Comparison of ENCODE assay signal across 12 cellular contexts in genomic region chr11:134272381-134273316, GRCh38. TPM values are rescaled to one million over a fixed set of nuclear protein-coding genes. Genes with fewer than 3 reads are reported as not detected.
DNase-seq lines count a peak whose midpoint lies in the region; ATAC-seq lines count a peak whose summit lies in the region.
"Had no signal": no experiment of that assay in that cellular context is flagged by ENCODE, and none has a peak within 500 bp of the region (broad histone marks: within the 10 kb centered on the region; RNA-seq: fewer than 3 reads in every experiment).

No MANE protein-coding gene starts in this region.

- H3K79me2 ChIP-seq in Karpas-422 (ENCODE audit: low read length) = no peaks in the 10 kb centered on the region

- H3K27me3 ChIP-seq in iPS-20b (ENCODE audit: insufficient read depth, low read length) (peaks cover 44% of the 10 kb centered on the region), Karpas-422 (ENCODE audit: low read length) (no peaks in the 10 kb centered on the region)

- H3K9me2 ChIP-seq in Karpas-422 (replicated peaks; ENCODE audit: insufficient read depth, low read length) = no peaks in the 10 kb centered on the region

- H3K9ac ChIP-seq in iPS-20b (ENCODE audit: low read depth, low read length) (peak overlapping the region; percentile 83; the same call in 1 of the 2 replicates), Karpas-422 (ENCODE audit: low read length) (no peak overlapping the region)

- peaks cover 5% of the 10 kb centered on the region for H3K36me3 Mint-ChIP-seq in activated naive CD8-positive, alpha-beta T cell treated with anti-CD3 and anti-CD28 coated beads for 36 hours
- H3K36me3 Mint-ChIP-seq: naive B cell had no signal

- H4K20me1 ChIP-seq in Karpas-422 (ENCODE audit: insufficient read depth, low read depth, low read length) = no peaks in the 10 kb centered on the region

- no peak for ATAC-seq in HG03469 (IDR thresholded peaks at IDR 0.05; ENCODE audit: unreplicated experiment)
- ATAC-seq: foreskin keratinocyte had no signal

- H3K36me3 ChIP-seq in iPS-20b (ENCODE audit: insufficient read depth, low read depth, low read length) (peaks cover 5% of the 10 kb centered on the region; the same call in 1 of the 2 replicates), Karpas-422 (ENCODE audit: insufficient read depth, low read length) (no peaks in the 10 kb centered on the region)
- H3K36me3 ChIP-seq: thoracic aorta had no signal

- peaks cover 4% of the 10 kb centered on the region for H3K27me3 Mint-ChIP-seq in activated naive CD8-positive, alpha-beta T cell treated with anti-CD3 and anti-CD28 coated beads for 36 hours

- H2AFZ ChIP-seq in Karpas-422 (ENCODE audit: low read length) = no peak overlapping the region

- peaks cover 45% of the 10 kb centered on the region for H3K4me1 Mint-ChIP-seq in activated naive CD8-positive, alpha-beta T cell treated with anti-CD3 and anti-CD28 coated beads for 36 hours

- H3K27ac Mint-ChIP-seq in activated naive CD8-positive, alpha-beta T cell treated with anti-CD3 and anti-CD28 coated beads for 36 hours = no peak overlapping the region
- H3K27ac Mint-ChIP-seq: naive B cell had no signal

- peaks cover 36% of the 10 kb centered on the region for H3K4me1 ChIP-seq in iPS-20b (ENCODE audit: insufficient read depth, low read length)
- H3K4me1 ChIP-seq in Karpas-422 (ENCODE audit: low read length) = no peaks in the 10 kb centered on the region
- H3K4me1 ChIP-seq: foreskin keratinocyte had no signal

- peak overlapping the region; percentile 65 for H3K27ac ChIP-seq in iPS-20b (ENCODE audit: low read length)
- H3K27ac ChIP-seq in Karpas-422 (ENCODE audit: low read length) = no peak overlapping the region
- H3K27ac ChIP-seq: foreskin keratinocyte, thoracic aorta had no signal

- DNase-seq in DMS79 (lab: John Stamatoyannopoulos, UW) = peak; percentile 68
- peak; percentile 53 for DNase-seq in HCEC 1CT
- no peak for DNase-seq in activated naive CD8-positive, alpha-beta T cell treated with anti-CD3 and anti-CD28 coated beads for 36 hours
- no peak for DNase-seq in Karpas-422
- DNase-seq in EL = no peak
- DNase-seq: foreskin keratinocyte; naive B cell; NCI-H2029 treated with DMSO at 0.1 percent for 48 hours; stimulated activated CD4-positive, alpha-beta T cell treated with anti-CD3 and anti-CD28 coated beads, Interleukin-4, amount 100 ng/mL, for 1 hour had no signal

- no peaks in the 10 kb centered on the region for H3K9me3 Mint-ChIP-seq in activated naive CD8-positive, alpha-beta T cell treated with anti-CD3 and anti-CD28 coated beads for 36 hours

- H3K4me2 ChIP-seq in Karpas-422 (ENCODE audit: low read depth, low read length, poor library complexity, severe bottlenecking) = no peak overlapping the region

- no peaks in the 10 kb centered on the region for H3K9me3 ChIP-seq in iPS-20b (ENCODE audit: insufficient read depth, low read depth, low read length)
- no peaks in the 10 kb centered on the region for H3K9me3 ChIP-seq in Karpas-422 (ENCODE audit: low read length)
- H3K9me3 ChIP-seq: thoracic aorta had no signal

- H3K4me3 ChIP-seq in iPS-20b (ENCODE audit: low read length) (peak overlapping the region; percentile 74), Karpas-422 (ENCODE audit: low read length) (no peak overlapping the region)
- H3K4me3 ChIP-seq: thoracic aorta had no signal

- peak overlapping the region; percentile 32 for H3K4me3 Mint-ChIP-seq in activated naive CD8-positive, alpha-beta T cell treated with anti-CD3 and anti-CD28 coated beads for 36 hours
- H3K4me3 Mint-ChIP-seq: naive B cell had no signal

RNA-seq across cellular contexts. Expression of gene GLB1L3, which starts 3.5 kb away (rescaled TPM):
- 10 to 100 TPM in 1 of 2 experiments, 1 to 10 TPM in 1; 9.8 to 10.9 TPM for total RNA-seq in activated naive CD8-positive, alpha-beta T cell treated with anti-CD3 and anti-CD28 coated beads for 36 hours
- not detected in 2 replicates for total RNA-seq in Karpas-422 (2014; rRNA removed; shearing (Covaris generic); ENCODE audit: low replicate concordance)
- total RNA-seq: thoracic aorta had no signal

RNA-seq across cellular contexts. Expression of gene ACAD8, which starts 19.3 kb away (rescaled TPM):
- total RNA-seq in activated naive CD8-positive, alpha-beta T cell treated with anti-CD3 and anti-CD28 coated beads for 36 hours = 10 to 100 TPM; 20.9 to 21.1 TPM
- total RNA-seq in Karpas-422 (2014; rRNA removed; shearing (Covaris generic); ENCODE audit: low replicate concordance) = 9.6 and 9.9 TPM in 2 replicates

RNA-seq across cellular contexts. Expression of gene THYN1, which starts 19.5 kb away (rescaled TPM):
- total RNA-seq in activated naive CD8-positive, alpha-beta T cell treated with anti-CD3 and anti-CD28 coated beads for 36 hours = 10 to 100 TPM; 79.5 to 79.8 TPM
- total RNA-seq in Karpas-422 (2014; rRNA removed; shearing (Covaris generic); ENCODE audit: low replicate concordance) = 30.0 and 54.0 TPM in 2 replicates

RNA-seq across cellular contexts. Expression of gene VPS26B, which starts 48.2 kb away (rescaled TPM):
- 10 to 100 TPM; 28.8 to 30.3 TPM for total RNA-seq in activated naive CD8-positive, alpha-beta T cell treated with anti-CD3 and anti-CD28 coated beads for 36 hours
- total RNA-seq in Karpas-422 (2014; rRNA removed; shearing (Covaris generic); ENCODE audit: low replicate concordance) = 7.9 and 11.2 TPM in 2 replicates

RNA-seq across cellular contexts. Expression of gene NCAPD3, which starts 48.9 kb away (rescaled TPM):
- total RNA-seq in activated naive CD8-positive, alpha-beta T cell treated with anti-CD3 and anti-CD28 coated beads for 36 hours = 10 to 100 TPM; 93.4 to 96.7 TPM
- 19.5 and 22.0 TPM in 2 replicates for total RNA-seq in Karpas-422 (2014; rRNA removed; shearing (Covaris generic); ENCODE audit: low replicate concordance)

Comparison
In these comparisons a context has a peak if more than half of its experiments do, and no peak if none do; other contexts are left out.
1. DNase-seq: peak in DMS79 (single experiment) and HCEC 1CT (single experiment); none in activated naive CD8-positive, alpha-beta T cell treated with anti-CD3 and anti-CD28 coated beads for 36 hours (single experiment), Karpas-422 (single experiment) and EL (single experiment).
2. RNA of gene GLB1L3, which starts 3.5 kb away (total RNA-seq): 9.8 to 10.9 TPM in activated naive CD8-positive, alpha-beta T cell treated with anti-CD3 and anti-CD28 coated beads for 36 hours; not detected in Karpas-422; every median in the first group is over 10 times any median in the second.